In genomic region chr19:48469056-48469881, GRCh38 we compare ENCODE assay signal across 8 cellular contexts. TPM values are rescaled to one million over a fixed set of nuclear protein-coding genes. Genes with fewer than 3 reads are reported as not detected.
DNase-seq lines count a peak whose midpoint lies in the region; ATAC-seq, FAIRE-seq and TF ChIP-seq lines count a peak whose summit lies in the region.

A gene with protein sequence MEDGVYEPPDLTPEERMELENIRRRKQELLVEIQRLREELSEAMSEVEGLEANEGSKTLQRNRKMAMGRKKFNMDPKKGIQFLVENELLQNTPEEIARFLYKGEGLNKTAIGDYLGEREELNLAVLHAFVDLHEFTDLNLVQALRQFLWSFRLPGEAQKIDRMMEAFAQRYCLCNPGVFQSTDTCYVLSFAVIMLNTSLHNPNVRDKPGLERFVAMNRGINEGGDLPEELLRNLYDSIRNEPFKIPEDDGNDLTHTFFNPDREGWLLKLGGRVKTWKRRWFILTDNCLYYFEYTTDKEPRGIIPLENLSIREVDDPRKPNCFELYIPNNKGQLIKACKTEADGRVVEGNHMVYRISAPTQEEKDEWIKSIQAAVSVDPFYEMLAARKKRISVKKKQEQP (plus strand): TSS chr19:48469369. CDS start chr19:48469508, 139 bp downstream.

- peaks cover 17% of the 10 kb centered on the region for H3K4me1 ChIP-seq in keratinocyte (ENCODE audit: control insufficient read depth, extremely low read depth, insufficient read depth, low read length)

- no peaks in the 10 kb centered on the region for H3K9me1 ChIP-seq in keratinocyte (ENCODE audit: control insufficient read depth, extremely low read depth, insufficient read depth, low read length)

- peaks cover 31 to 34% of the 10 kb centered on the region in 2 experiments for H3K36me3 ChIP-seq in keratinocyte (ENCODE audit: control insufficient read depth in 2 of 2, extremely low read depth in 1 of 2, insufficient read depth in 2 of 2, low read length in 2 of 2)

- H3K9me3 ChIP-seq in keratinocyte (ENCODE audit: control insufficient read depth, low read depth, low read length) = no peaks in the 10 kb centered on the region

- H3K79me2 ChIP-seq in keratinocyte (ENCODE audit: control insufficient read depth, insufficient read depth, low read length) = peaks cover 16% of the 10 kb centered on the region

- ATAC-seq in GM19043 (IDR thresholded peaks at IDR 0.05; ENCODE audit: low read depth, unreplicated experiment) (peak; percentile 85), HG03378 (IDR thresholded peaks at IDR 0.05; ENCODE audit: unreplicated experiment) (peak; percentile 92)

- dilution Hi-C loops in keratinocyte (cut with MboI; ENCODE audit: extremely low pct_ligation_motif_present, low sequenced_read_pairs) = no loop called here

- peaks cover 5% of the 10 kb centered on the region for H4K20me1 ChIP-seq in keratinocyte (ENCODE audit: control insufficient read depth, extremely low read depth, insufficient read depth, low read length)

- FAIRE-seq in keratinocyte (lab: Jason Lieb, UNC) = no peak

- peak within 1 kb of the TSS; percentile 92 for H3K27ac ChIP-seq in keratinocyte (ENCODE audit: control insufficient read depth, insufficient read depth, low read length)

- peak within 1 kb of the TSS; percentile 91 for H3K4me2 ChIP-seq in keratinocyte (ENCODE audit: control insufficient read depth, extremely low read depth, insufficient read depth, low read depth, low read length)

- peak within 1 kb of the TSS; percentile 85 for H2AFZ ChIP-seq in keratinocyte (ENCODE audit: control insufficient read depth, low read length)

- H3K27me3 ChIP-seq in keratinocyte (ENCODE audit: control insufficient read depth, extremely low read depth, insufficient read depth, low read length) = no peaks in the 10 kb centered on the region

- H3K4me3 ChIP-seq in AG09309 (ENCODE audit: control insufficient read depth, low read depth, low read length) (peak within 1 kb of the TSS; percentile 67), keratinocyte (ENCODE audit: control insufficient read depth in 2 of 3, extremely low read depth in 1 of 3, insufficient read depth in 2 of 3, low read depth in 1 of 3, low read length in 3 of 3) (peak within 1 kb of the TSS; percentile 75 to 87 (median 85))

- H3K9ac ChIP-seq in keratinocyte (ENCODE audit: control insufficient read depth, extremely low read depth, insufficient read depth, low read length) = peak within 1 kb of the TSS; percentile 93

- peak; percentile 99 for DNase-seq in AG09309 (ENCODE audit: low read depth)
- DNase-seq in NCI-H446 treated with DMSO at 0.1 percent for 48 hours (lab: John Stamatoyannopoulos, UW) = peak; percentile 100
- peak; percentile 98 for DNase-seq in activated CD4-positive, CD25-positive, alpha-beta regulatory T cell treated with anti-CD3 and anti-CD28 coated beads, Interleukin-2, amount 50 U/mL, for 72 hours
- DNase-seq in cerebellar cortex (ENCODE audit: low spot score) = peak; percentile 100
- no peak for DNase-seq in keratinocyte (ENCODE audit: low read depth, low spot score)
- DNase-seq in stimulated activated CD4-positive, alpha-beta T cell treated with anti-CD3 and anti-CD28 coated beads, Interleukin-15, amount 100 ng/mL, for 24 hours = peak; percentile 99

- TF ChIP-seq CTCF in AG09309 (IDR thresholded peaks at IDR 0.05; ENCODE audit: control insufficient read depth, insufficient read depth, low read depth, low read length, missing control alignments) (no peak), keratinocyte (optimal IDR thresholded peaks at IDR 0.05 in 1 of 3, IDR thresholded peaks at IDR 0.05 in 1 of 3, conservative IDR thresholded peaks at IDR 0.05 in 1 of 3; ENCODE audit: extremely low read depth in 1 of 3, insufficient read depth in 2 of 3, low read length in 3 of 3) (no peak)

RNA-seq across cellular contexts. Expression of the gene that starts here (rescaled TPM):
- 27.0 to 33.5 TPM (median 32.2 TPM) in 3 replicates for polyA plus RNA-seq in keratinocyte
- 23.3 TPM for polyA plus RNA-seq in keratinocyte (2011; ENCODE audit: low read depth)
- polyA plus RNA-seq in keratinocyte (2011; cell fraction: cytosol; rRNA removed) = 18.8 and 24.4 TPM in 2 replicates
- 83.4 and 98.3 TPM in 2 replicates for polyA plus RNA-seq in keratinocyte (2011; cell fraction: nucleus; rRNA removed)
- 30.4 and 34.0 TPM in 2 replicates for polyA plus RNA-seq in keratinocyte (2012; ENCODE audit: low replicate concordance)
- polyA minus RNA-seq in keratinocyte = 35.4 to 45.9 TPM (median 39.3 TPM) in 3 replicates
- 12.7 TPM for polyA minus RNA-seq in keratinocyte (2011; cell fraction: cytosol; rRNA and poly(A)+ RNA removed)
- 26.8 and 27.9 TPM in 2 replicates for polyA minus RNA-seq in keratinocyte (2011; cell fraction: nucleus; rRNA and poly(A)+ RNA removed)
